8 cellular contexts compared by ENCODE assay signal in genomic region chr3:50322386-50323091, GRCh38. TPM values are rescaled to one million over a fixed set of nuclear protein-coding genes. Genes with fewer than 3 reads are reported as not detected.
A peak's percentile ranks its signal among the peaks of the same experiment; 100 is the strongest.
DNase-seq lines count a peak whose midpoint lies in the region; ATAC-seq and TF ChIP-seq lines count a peak whose summit lies in the region.

Gene HYAL2 (minus strand): TSS chr3:50322745. CDS start chr3:50320489, 2,256 bp downstream.

- H3K4me1 ChIP-seq in heart left ventricle, result peaks cover 7 to 84% (median 62%) of the 10 kb centered on the region in 12 donors
- H3K4me1 ChIP-seq in rectal smooth muscle tissue (ENCODE audit: control insufficient read depth, insufficient read depth, low read length), result peaks cover 27% of the 10 kb centered on the region

- DNase-seq in T-helper 2 cell treated with Interferon-gamma antibody and Interleukin-4, amounts not matched to agents 5 μg/mL and 100 μg/mL, for 36 hours (ENCODE audit: low spot score), result no peak
- DNase-seq in T-helper 2 cell (no peak), heart left ventricle (peak; percentile 79 to 88 (median 85)), GM13976 (ENCODE audit: low spot score) (no peak)
- DNase-seq in activated CD8-positive, alpha-beta T cell treated with anti-CD3 and anti-CD28 coated beads, Interleukin-2, amount 10 ng/mL, durations not matched to agents 7 days and 5 days, result no peak

- no peak for ATAC-seq in activated CD8-positive, alpha-beta T cell treated with anti-CD3 and anti-CD28 coated beads, Interleukin-2, amount 10 ng/mL, durations not matched to agents 7 days and 5 days
- ATAC-seq in heart left ventricle, result peak; percentile 6 to 52 (median 12)
- ATAC-seq in GM19023 (IDR thresholded peaks at IDR 0.05; ENCODE audit: unreplicated experiment), result no peak
- ATAC-seq in HG02852 (IDR thresholded peaks at IDR 0.05; ENCODE audit: unreplicated experiment), result no peak

- TF ChIP-seq CTCF in heart left ventricle (IDR thresholded peaks at IDR 0.05) (no peak), GM13976 (IDR thresholded peaks at IDR 0.05; ENCODE audit: borderline replicate concordance, control extremely low read depth, extremely low read depth, insufficient read depth, missing control alignments) (no peak)

- H3K4me3 ChIP-seq in heart left ventricle, result peak within 1 kb of the TSS; percentile 62 to 97 (median 88)
- peak within 1 kb of the TSS; percentile 94 for H3K4me3 ChIP-seq in rectal smooth muscle tissue (ENCODE audit: low read length)

- CTCF ChIA-PET in activated CD8-positive, alpha-beta T cell treated with anti-CD3 and anti-CD28 coated beads, Interleukin-2, amount 10 ng/mL, durations not matched to agents 7 days and 5 days (lab: Charles Lee), result interaction anchor here (1.4 to 7.4 kb wide), 4 partner anchors 15 to 76 kb away, joined by 3 to 113 read pairs (median 30); partner anchors contain the start of genes HYAL1, HYAL3 and NAA80

- peak within 1 kb of the TSS; percentile 93 for H3K9ac ChIP-seq in rectal smooth muscle tissue (ENCODE audit: low read length)

- WGBS in heart left ventricle, 4 donors, result 30 to 47% (median 42%) methylated on average over 13 to 31 of the region's 31 CpGs

- no peaks in the 10 kb centered on the region for H3K9me3 Mint-ChIP-seq in T-helper 2 cell treated with Interferon-gamma antibody and Interleukin-4, amounts not matched to agents 5 μg/mL and 100 μg/mL, for 36 hours
- H3K9me3 Mint-ChIP-seq in activated CD8-positive, alpha-beta T cell treated with anti-CD3 and anti-CD28 coated beads, Interleukin-2, amount 10 ng/mL, durations not matched to agents 7 days and 5 days (ENCODE audit: insufficient read depth), result no peaks in the 10 kb centered on the region

- peak within 1 kb of the TSS; percentile 92 for H3K27ac Mint-ChIP-seq in T-helper 2 cell treated with Interferon-gamma antibody and Interleukin-4, amounts not matched to agents 5 μg/mL and 100 μg/mL, for 36 hours
- H3K27ac Mint-ChIP-seq in activated CD8-positive, alpha-beta T cell treated with anti-CD3 and anti-CD28 coated beads, Interleukin-2, amount 10 ng/mL, durations not matched to agents 7 days and 5 days, result peak within 1 kb of the TSS; percentile 95

- H3K36me3 ChIP-seq in heart left ventricle (peaks cover 0 to 45% (median 38%) of the 10 kb centered on the region in 9 donors), rectal smooth muscle tissue (ENCODE audit: control insufficient read depth, insufficient read depth, low read length) (peaks cover 10% of the 10 kb centered on the region)

- H3K27me3 ChIP-seq in heart left ventricle (no peaks in the 10 kb centered on the region), rectal smooth muscle tissue (ENCODE audit: control insufficient read depth, insufficient read depth, low read length) (no peaks in the 10 kb centered on the region)

- H3K4me1 Mint-ChIP-seq in T-helper 2 cell treated with Interferon-gamma antibody and Interleukin-4, amounts not matched to agents 5 μg/mL and 100 μg/mL, for 36 hours (ENCODE audit: low read depth), result peaks cover 22% of the 10 kb centered on the region
- peaks cover 44% of the 10 kb centered on the region for H3K4me1 Mint-ChIP-seq in activated CD8-positive, alpha-beta T cell treated with anti-CD3 and anti-CD28 coated beads, Interleukin-2, amount 10 ng/mL, durations not matched to agents 7 days and 5 days (ENCODE audit: low read depth)

- no peaks in the 10 kb centered on the region for H3K27me3 Mint-ChIP-seq in T-helper 2 cell treated with Interferon-gamma antibody and Interleukin-4, amounts not matched to agents 5 μg/mL and 100 μg/mL, for 36 hours (ENCODE audit: low read depth)
- H3K27me3 Mint-ChIP-seq in activated CD8-positive, alpha-beta T cell treated with anti-CD3 and anti-CD28 coated beads, Interleukin-2, amount 10 ng/mL, durations not matched to agents 7 days and 5 days (ENCODE audit: low read depth), result no peaks in the 10 kb centered on the region

- H3K4me3 Mint-ChIP-seq in T-helper 2 cell treated with Interferon-gamma antibody and Interleukin-4, amounts not matched to agents 5 μg/mL and 100 μg/mL, for 36 hours, result peak within 1 kb of the TSS; percentile 82
- H3K4me3 Mint-ChIP-seq in activated CD8-positive, alpha-beta T cell treated with anti-CD3 and anti-CD28 coated beads, Interleukin-2, amount 10 ng/mL, durations not matched to agents 7 days and 5 days, result peak within 1 kb of the TSS; percentile 89

- in situ Hi-C loops in GM13976 (cut with MboI; ENCODE audit: low sequenced_read_pairs, unreplicated experiment), result no loop called here

- peak within 1 kb of the TSS; percentile 93 to 99 (median 98) for H3K27ac ChIP-seq in heart left ventricle
- peak within 1 kb of the TSS; percentile 96 for H3K27ac ChIP-seq in rectal smooth muscle tissue (ENCODE audit: low read depth, low read length)

- TF ChIP-seq POLR2A in heart left ventricle (IDR thresholded peaks at IDR 0.05), result peak in 1 of 2 donors; percentile 46

- H3K36me3 Mint-ChIP-seq in T-helper 2 cell treated with Interferon-gamma antibody and Interleukin-4, amounts not matched to agents 5 μg/mL and 100 μg/mL, for 36 hours (ENCODE audit: low read depth), result peaks cover 3% of the 10 kb centered on the region
- H3K36me3 Mint-ChIP-seq in activated CD8-positive, alpha-beta T cell treated with anti-CD3 and anti-CD28 coated beads, Interleukin-2, amount 10 ng/mL, durations not matched to agents 7 days and 5 days (ENCODE audit: low read depth), result peaks cover 14% of the 10 kb centered on the region

- intact Hi-C loops in heart left ventricle (cut with DNase I), result loop anchor here in 8 of 10 donors (1.0 to 10.0 kb wide), 8 partner anchors 19 to 130 kb away; partner anchors contain the start of genes GNAI2 (in 3 of the 8), LSMEM2 (in 2 of the 8), GNAT1 (in 1 of the 8) and HYAL1 (in 1 of the 8)

- POLR2A ChIA-PET in activated CD8-positive, alpha-beta T cell treated with anti-CD3 and anti-CD28 coated beads, Interleukin-2, amount 10 ng/mL, durations not matched to agents 7 days and 5 days (lab: Charles Lee), result interaction anchor here (0.8 to 3.8 kb wide), 5 partner anchors 12 to 30 kb away, joined by 4 to 20 read pairs (median 4); partner anchors contain the start of genes IFRD2 and RASSF1

- no peaks in the 10 kb centered on the region for H3K9me3 ChIP-seq in heart left ventricle

RNA-seq across cellular contexts. Expression of gene HYAL2, which starts in this region (rescaled TPM):
- total RNA-seq in activated CD8-positive, alpha-beta T cell treated with anti-CD3 and anti-CD28 coated beads, Interleukin-2, amount 10 ng/mL, durations not matched to agents 7 days and 5 days, result 1 to 10 TPM; 6.5 to 6.8 TPM
- 100 to 1,000 TPM in 2 of 9 donors, 10 to 100 TPM in 7; 24.0 to 234 (median 48.5) TPM for total RNA-seq in heart left ventricle
- 100 to 1,000 TPM in 1 of 2 donors, 10 to 100 TPM in 1; 52.2 to 119 TPM for polyA plus RNA-seq in heart left ventricle

Comparison
In these comparisons a context has a peak if more than half of its experiments do, and no peak if none do; other contexts are left out.
1. DNase-seq: peak in heart left ventricle (5 of 5); none in T-helper 2 cell treated with Interferon-gamma antibody and Interleukin-4, amounts not matched to agents 5 μg/mL and 100 μg/mL, for 36 hours (single experiment), T-helper 2 cell (0 of 5), activated CD8-positive, alpha-beta T cell treated with anti-CD3 and anti-CD28 coated beads, Interleukin-2, amount 10 ng/mL, durations not matched to agents 7 days and 5 days (single experiment) and GM13976 (single experiment).
2. ATAC-seq: peak in heart left ventricle (4 of 4); none in activated CD8-positive, alpha-beta T cell treated with anti-CD3 and anti-CD28 coated beads, Interleukin-2, amount 10 ng/mL, durations not matched to agents 7 days and 5 days (single experiment), GM19023 (single experiment) and HG02852 (single experiment).